30 cellular contexts compared by ENCODE assay signal in the genomic region with DNA sequence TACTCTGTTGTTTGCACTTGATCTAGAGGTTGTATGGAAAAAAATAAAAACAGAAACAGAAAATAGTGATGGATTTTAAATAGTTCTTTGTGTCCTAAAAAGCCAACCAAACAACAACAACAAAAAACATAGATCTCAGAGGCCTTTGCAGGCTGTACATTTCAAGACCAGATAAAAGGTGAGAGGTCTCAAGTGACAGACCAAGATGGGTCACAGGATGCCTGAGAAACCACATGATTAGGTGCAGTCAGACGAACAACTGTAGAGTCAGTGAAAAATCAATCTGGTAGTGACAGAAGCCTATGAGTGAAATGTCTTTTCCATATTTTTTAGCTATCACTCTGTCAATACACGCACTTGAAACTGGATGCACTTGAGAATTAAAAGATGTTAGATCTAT.
"Had no signal": no experiment of that assay in that cellular context is flagged by ENCODE, and none has a peak within 500 bp of the region (broad histone marks: within the 10 kb centered on the region; RNA-seq: fewer than 3 reads in every experiment).

No MANE protein-coding gene starts in this region.

- H3K9me3 ChIP-seq: left lung, lower lobe of right lung, pancreas, prostate gland, tibial nerve, uterus had no signal

- H3K27ac ChIP-seq: left lung, lower lobe of right lung, pancreas, prostate gland, skin epidermis, tibial nerve, uterus had no signal

- DNase-seq: hypothalamus; immature natural killer cell; kidney; left colon; left lung; lower lobe of right lung; mammary epithelial cell; mesenchymal stem cell; naive thymus-derived CD8-positive, alpha-beta T cell; nucleus accumbens; pancreas; posterior cingulate gyrus; retina; right cardiac atrium; stimulated activated CD4-positive, alpha-beta T cell treated with anti-CD3 and anti-CD28 coated beads, Interleukin-12 subunit alpha, Interleukin-12 subunit beta, amount 100 ng/mL, for 4 hours; stimulated activated CD4-positive, alpha-beta T cell treated with anti-CD3 and anti-CD28 coated beads, Interleukin-15, amount 100 ng/mL, for 24 hours; stimulated activated CD4-positive, alpha-beta T cell treated with anti-CD3 and anti-CD28 coated beads, Interleukin-2, amount 100 ng/mL, for 24 hours; stimulated activated CD4-positive, alpha-beta T cell treated with anti-CD3 and anti-CD28 coated beads, Interleukin-4, amount 100 ng/mL, for 1 hour; stimulated activated naive CD4-positive, alpha-beta T cell treated with Interleukin-2 at 50 U/mL for 16 hours; stimulated activated naive CD8-positive, alpha-beta T cell treated with anti-CD3 and anti-CD28 coated beads, Interleukin-15, amount 100 ng/mL, for 72 hours; substantia nigra; uterus had no signal

- H3K4me3 ChIP-seq: left lung, lower lobe of right lung, pancreas, prostate gland, skin epidermis, tibial nerve, uterus had no signal

- H3K9me3 Mint-ChIP-seq: immature natural killer cell, neural crest cell, type B pancreatic cell had no signal

- H3K4me1 ChIP-seq: lower lobe of right lung, prostate gland, tibial nerve, uterus had no signal

- H3K4me1 Mint-ChIP-seq: immature natural killer cell, nephron, neural crest cell had no signal

- H3K27me3 ChIP-seq: left lung, pancreas, tibial nerve, uterus had no signal

- H3K27me3 Mint-ChIP-seq: stimulated activated naive CD8-positive, alpha-beta T cell treated with anti-CD3 and anti-CD28 coated beads, Interleukin-15, amount 100 ng/mL, for 72 hours; type B pancreatic cell had no signal

- H3K27ac Mint-ChIP-seq: immature natural killer cell; naive thymus-derived CD8-positive, alpha-beta T cell; nephron; stimulated activated naive CD8-positive, alpha-beta T cell treated with anti-CD3 and anti-CD28 coated beads, Interleukin-15, amount 100 ng/mL, for 72 hours; type B pancreatic cell had no signal

- FAIRE-seq: islet of Langerhans, kidney, pancreas had no signal

- H3K4me3 Mint-ChIP-seq: immature natural killer cell; naive thymus-derived CD8-positive, alpha-beta T cell; nephron; neural crest cell; stimulated activated naive CD8-positive, alpha-beta T cell treated with anti-CD3 and anti-CD28 coated beads, Interleukin-15, amount 100 ng/mL, for 72 hours; type B pancreatic cell had no signal

- ATAC-seq: left colon; left lung; lower lobe of right lung; naive thymus-derived CD8-positive, alpha-beta T cell; pancreas; right cardiac atrium; sciatic nerve; stimulated activated naive CD8-positive, alpha-beta T cell treated with anti-CD3 and anti-CD28 coated beads, Interleukin-15, amount 100 ng/mL, for 72 hours had no signal

- H3K36me3 Mint-ChIP-seq: immature natural killer cell, type B pancreatic cell had no signal

- H3K36me3 ChIP-seq: left lung, lower lobe of right lung, pancreas, prostate gland, tibial nerve, uterus had no signal
